10 cellular contexts compared by ENCODE assay signal in the genomic region with DNA sequence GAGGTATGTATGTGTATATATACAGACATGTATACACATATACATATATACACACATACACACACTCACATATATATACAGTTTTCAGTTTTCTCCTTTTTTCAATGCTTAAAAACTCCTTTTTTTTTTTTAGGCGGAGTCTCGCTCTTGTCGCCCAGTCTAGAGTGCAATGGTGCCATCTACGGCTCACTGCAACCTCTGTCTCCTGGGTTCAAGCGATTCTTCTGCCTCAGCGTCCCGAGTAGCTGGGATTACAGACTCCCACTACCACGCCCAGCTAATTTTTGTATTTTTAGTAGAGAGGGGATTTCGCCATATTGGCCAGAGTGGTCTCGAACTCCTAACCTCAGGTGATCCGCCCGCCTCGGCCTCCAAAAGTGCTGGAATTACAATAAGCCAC. TPM values are rescaled to one million over a fixed set of nuclear protein-coding genes. Genes with fewer than 3 reads are reported as not detected.
DNase-seq lines count a peak whose midpoint lies in the region; ATAC-seq, FAIRE-seq and TF ChIP-seq lines count a peak whose summit lies in the region.
"Had no signal": no experiment of that assay in that cellular context is flagged by ENCODE, and none has a peak within 500 bp of the region (broad histone marks: within the 10 kb centered on the region; RNA-seq: fewer than 3 reads in every experiment).

No MANE protein-coding gene starts in this region.

- no peak overlapping the region for H3K27ac Mint-ChIP-seq in activated T-helper 17 cell treated with anti-CD3 and anti-CD28 coated beads, Interleukin-2, amount 50 U/mL, for 72 hours

- H3K9me3 ChIP-seq in HUES64 (ENCODE audit: insufficient read depth, low read depth, low read length): no peaks in the 10 kb centered on the region
- no peaks in the 10 kb centered on the region for H3K9me3 ChIP-seq in hepatocyte (ENCODE audit: low read depth)
- no peaks in the 10 kb centered on the region for H3K9me3 ChIP-seq in spleen
- no peaks in the 10 kb centered on the region for H3K9me3 ChIP-seq in HepG2 (ENCODE audit: low read length)

- H3K27ac ChIP-seq in HUES64 (ENCODE audit: low read depth, low read length): no peak overlapping the region
- H3K27ac ChIP-seq in hepatocyte: no peak overlapping the region
- H3K27ac ChIP-seq in spleen: no peak overlapping the region
- no peak overlapping the region for H3K27ac ChIP-seq in HepG2 (ENCODE audit: extremely low read length, insufficient read depth, low read length)

- H3K4me3 ChIP-seq in HUES64 (ENCODE audit: low read length): peak overlapping the region; percentile 67
- H3K4me3 ChIP-seq in hepatocyte: peak overlapping the region; percentile 44
- peak overlapping the region; percentile 13 to 69 (median 32) for H3K4me3 ChIP-seq in spleen
- H3K4me3 ChIP-seq in HepG2 (replicated peaks in 1 of 3; ENCODE audit: insufficient read depth in 1 of 3, low read depth in 2 of 3, low read length in 3 of 3): no peak overlapping the region

- peak overlapping the region; percentile 78; the same call in 1 of the 2 replicates for H3K9ac ChIP-seq in HUES64 (ENCODE audit: low read depth, low read length)
- H3K9ac ChIP-seq in HepG2 (ENCODE audit: insufficient read depth, low read depth, low read length): no peak overlapping the region

- no TSS peak for BruUV-seq in HepG2 (replicated peaks; lab: Mats Ljungman, UMichigan)

- H3K9me3 Mint-ChIP-seq in activated T-helper 17 cell treated with anti-CD3 and anti-CD28 coated beads, Interleukin-2, amount 50 U/mL, for 72 hours: no peaks in the 10 kb centered on the region

- no peak for TF ChIP-seq RAD21 in HepG2 (CRISPR knock-in tag; IDR thresholded peaks at IDR 0.05)

- no peak for DNase-seq in hepatocyte (ENCODE audit: low spot score)
- DNase-seq in spleen: no peak
- no peak for DNase-seq in urothelium cell line (ENCODE audit: low spot score)
- DNase-seq in HepG2 (ENCODE audit: low spot score): no peak
- DNase-seq: activated gamma-delta T cell had no signal

- 58% methylated on average over 13 of the region's 13 CpGs for WGBS in HUES64
- WGBS in hepatocyte (ENCODE audit: low lambda C conversion rate, missing lambda C conversion rate): 72% methylated on average over 13 of the region's 13 CpGs
- WGBS in spleen, 5 donors: 32 to 45% (median 43%) methylated on average over 13 of the region's 13 CpGs
- WGBS in HepG2 (ENCODE audit: low lambda C conversion rate): 66% methylated on average over 13 of the region's 13 CpGs

- no peaks in the 10 kb centered on the region for H3K36me3 Mint-ChIP-seq in activated T-helper 17 cell treated with anti-CD3 and anti-CD28 coated beads, Interleukin-2, amount 50 U/mL, for 72 hours (ENCODE audit: low read depth)

- in situ Hi-C loops in HepG2 (cut with HindIII; ENCODE audit: extremely low pct_ligation_motif_present, low pct_unique_long_range_greater_than_20kb): no loop called here

- ATAC-seq in activated T-helper 17 cell treated with anti-CD3 and anti-CD28 coated beads, Interleukin-2, amount 50 U/mL, for 72 hours (replicated peaks): peak; percentile 46
- ATAC-seq in GM18520 (IDR thresholded peaks at IDR 0.05; ENCODE audit: unreplicated experiment) (no peak), HepG2 (no peak), GM21515 (IDR thresholded peaks at IDR 0.05; ENCODE audit: unreplicated experiment) (no peak)

- CTCF ChIA-PET in HepG2 (lab: Yijun Ruan, JAX; ENCODE audit: low intra/inter-chr PET ratio, low total read pairs): no interaction called here

- H3K79me2 ChIP-seq in hepatocyte (no peaks in the 10 kb centered on the region), HepG2 (ENCODE audit: insufficient read depth, low read length) (no peaks in the 10 kb centered on the region)

- H3K27me3 ChIP-seq in HUES64 (ENCODE audit: insufficient read depth, low read length): peaks cover 10% of the 10 kb centered on the region
- H3K27me3 ChIP-seq in hepatocyte: no peaks in the 10 kb centered on the region
- H3K27me3 ChIP-seq in spleen (replicated peaks in 1 of 7): peaks cover 0 to 29% (median 9%) of the 10 kb centered on the region in 7 donors
- peaks cover under 1 to 33% of the 10 kb centered on the region in 2 experiments; a peak in 3 of 5 replicates for H3K27me3 ChIP-seq in HepG2 (ENCODE audit: control insufficient read depth in 1 of 2, insufficient read depth in 2 of 2, low read length in 2 of 2)

- intact Hi-C loops in spleen (cut with DNase I; ENCODE audit: low total_unique reads): no loop called here
- intact Hi-C loops in HepG2 (cut with micrococcal nuclease; ENCODE audit: unreplicated experiment): no loop called here

- H2AFZ ChIP-seq in hepatocyte (peak overlapping the region; percentile 73), HepG2 (ENCODE audit: low read length) (no peak overlapping the region)

- H3K36me3 ChIP-seq in HUES64 (ENCODE audit: insufficient read depth, low read length): no peaks in the 10 kb centered on the region
- H3K36me3 ChIP-seq in hepatocyte (replicated peaks; ENCODE audit: insufficient read depth, low read depth): no peaks in the 10 kb centered on the region
- no peaks in the 10 kb centered on the region for H3K36me3 ChIP-seq in spleen
- no peaks in the 10 kb centered on the region for H3K36me3 ChIP-seq in HepG2 (replicated peaks in 1 of 2; ENCODE audit: control insufficient read depth in 1 of 2, insufficient read depth in 2 of 2, low read length in 2 of 2)

- TF ChIP-seq POLR2A in spleen (IDR thresholded peaks at IDR 0.05) (no peak), HepG2 (IDR thresholded peaks at IDR 0.05; ENCODE audit: insufficient read depth in 1 of 2, low read depth in 2 of 2, low read length in 2 of 2) (no peak)

- H3K27me3 Mint-ChIP-seq in activated T-helper 17 cell treated with anti-CD3 and anti-CD28 coated beads, Interleukin-2, amount 50 U/mL, for 72 hours: peaks cover 17% of the 10 kb centered on the region

- H4K20me1 ChIP-seq in hepatocyte (ENCODE audit: insufficient read depth, poor library complexity, severe bottlenecking) (no peaks in the 10 kb centered on the region), HepG2 (ENCODE audit: insufficient read depth, low read length) (no peaks in the 10 kb centered on the region)

- H3K4me2 ChIP-seq in hepatocyte: peak overlapping the region; percentile 92
- no peak overlapping the region for H3K4me2 ChIP-seq in HepG2 (ENCODE audit: low read depth, low read length)

- no peaks in the 10 kb centered on the region for H3K4me1 Mint-ChIP-seq in activated T-helper 17 cell treated with anti-CD3 and anti-CD28 coated beads, Interleukin-2, amount 50 U/mL, for 72 hours

- POLR2A ChIA-PET in HepG2 (lab: Yijun Ruan, JAX): no interaction called here

- TF ChIP-seq CTCF in hepatocyte (IDR thresholded peaks at IDR 0.05; ENCODE audit: poor library complexity) (no peak), spleen (IDR thresholded peaks at IDR 0.05 in 8 of 11, conservative IDR thresholded peaks at IDR 0.05 in 3 of 11) (no peak), HepG2 (CRISPR knock-in tag; IDR thresholded peaks at IDR 0.05) (no peak)

- H3K4me3 Mint-ChIP-seq in activated T-helper 17 cell treated with anti-CD3 and anti-CD28 coated beads, Interleukin-2, amount 50 U/mL, for 72 hours: peak overlapping the region; percentile 80

- no peak for TF ChIP-seq EP300 in HepG2 (IDR thresholded peaks at IDR 0.05; ENCODE audit: low read depth in 2 of 2, low read length in 2 of 2)
- TF ChIP-seq EP300 in HepG2 (CRISPR knock-in tag; IDR thresholded peaks at IDR 0.05; ENCODE audit: borderline replicate concordance): no peak

- H3K4me1 ChIP-seq in HUES64 (ENCODE audit: insufficient read depth, low read length): peaks cover 28% of the 10 kb centered on the region
- no peaks in the 10 kb centered on the region for H3K4me1 ChIP-seq in hepatocyte (ENCODE audit: insufficient read depth)
- H3K4me1 ChIP-seq in spleen: peaks cover 0 to 11% (median 10%) of the 10 kb centered on the region in 6 donors
- H3K4me1 ChIP-seq in HepG2 (ENCODE audit: insufficient read depth, low read length): no peaks in the 10 kb centered on the region

- H3K9me2 ChIP-seq in hepatocyte (replicated peaks; ENCODE audit: insufficient read depth): no peaks in the 10 kb centered on the region

- FAIRE-seq in urothelium cell line (lab: Jason Lieb, UNC) (no peak), HepG2 (lab: Jason Lieb, UNC) (no peak)

RNA-seq across cellular contexts. Expression of a gene that starts 27.0 kb away (rescaled TPM):
- 0.50 TPM for polyA plus RNA-seq in HUES64 (2013, experiment 1 of 2)
- 0.32 TPM for polyA plus RNA-seq in HUES64 (2013, experiment 2 of 2)
- total RNA-seq in activated T-helper 17 cell treated with anti-CD3 and anti-CD28 coated beads, Interleukin-2, amount 50 U/mL, for 72 hours: not detected
- 0.07 and 0.20 TPM in 2 replicates for total RNA-seq in hepatocyte
- polyA plus RNA-seq in hepatocyte: 0.40 and 0.58 TPM in 2 replicates
- total RNA-seq in spleen: not detected
- not detected for polyA plus RNA-seq in spleen
- not detected in 2 replicates for total RNA-seq in HepG2 (2016; rRNA removed; fragmentation: Illumina TruSeq; extraction: Trizol)
- total RNA-seq in HepG2 (2016; cell fraction: cytosol; rRNA removed; fragmentation: Illumina TruSeq; extraction: Trizol; ENCODE audit: low read depth): not detected in 2 replicates
- total RNA-seq in HepG2 (2016; cell fraction: insoluble cytoplasmic fraction; rRNA removed; fragmentation: Illumina TruSeq; extraction: Trizol): not detected in 2 replicates
- total RNA-seq in HepG2 (2016; cell fraction: membrane; rRNA removed; fragmentation: Illumina TruSeq; extraction: Trizol): not detected in 2 replicates
- not detected in 2 replicates for total RNA-seq in HepG2 (2016; cell fraction: nucleus; rRNA removed; fragmentation: Illumina TruSeq; extraction: Trizol)
- polyA plus RNA-seq in HepG2 (2011; rRNA removed): not detected in 2 replicates
- polyA plus RNA-seq in HepG2 (2011; cell fraction: cytosol; rRNA removed): not detected in 2 replicates
- not detected in 2 replicates for polyA plus RNA-seq in HepG2 (2011; cell fraction: nucleus; rRNA removed)
- polyA plus RNA-seq in HepG2 (2012): not detected in 2 replicates
- not detected in 2 replicates for polyA plus RNA-seq in HepG2 (2016; cell fraction: cytosol; fragmentation: Illumina TruSeq; extraction: Trizol; ENCODE audit: low read depth)
- polyA plus RNA-seq in HepG2 (2016; cell fraction: insoluble cytoplasmic fraction; fragmentation: Illumina TruSeq; extraction: Trizol; ENCODE audit: low read depth): not detected in 2 replicates
- not detected in 2 replicates for polyA plus RNA-seq in HepG2 (2016; cell fraction: membrane; fragmentation: Illumina TruSeq; extraction: Trizol; ENCODE audit: low read depth)
- not detected in 2 replicates for polyA plus RNA-seq in HepG2 (2016; cell fraction: nucleus; fragmentation: Illumina TruSeq; extraction: Trizol; ENCODE audit: insufficient read depth, low read depth)
- not detected in 2 replicates for polyA minus RNA-seq in HepG2 (2011; rRNA and poly(A)+ RNA removed; ENCODE audit: low replicate concordance)
- polyA minus RNA-seq in HepG2 (2011; cell fraction: cytosol; rRNA and poly(A)+ RNA removed): not detected in 2 replicates
- not detected in 2 replicates for polyA minus RNA-seq in HepG2 (2011; cell fraction: nucleus; rRNA and poly(A)+ RNA removed)

RNA-seq across cellular contexts. Expression of a gene that starts 30.7 kb away (rescaled TPM):
- polyA plus RNA-seq in HUES64 (2013, experiment 1 of 2): 0.20 TPM
- 0.13 TPM for polyA plus RNA-seq in HUES64 (2013, experiment 2 of 2)
- under 1 TPM; 0.26 to 0.58 TPM for total RNA-seq in activated T-helper 17 cell treated with anti-CD3 and anti-CD28 coated beads, Interleukin-2, amount 50 U/mL, for 72 hours
- total RNA-seq in hepatocyte: 5.8 and 7.2 TPM in 2 replicates
- polyA plus RNA-seq in hepatocyte: 1.5 and 3.9 TPM in 2 replicates
- total RNA-seq in spleen: 1 to 10 TPM in 4 of 7 donors, under 1 TPM in 3; 0.54 to 1.4 (median 1.0) TPM
- under 1 TPM; 0.07 to 0.85 (median 0.16) TPM for polyA plus RNA-seq in spleen
- not detected in 2 replicates for total RNA-seq in HepG2 (2016; rRNA removed; fragmentation: Illumina TruSeq; extraction: Trizol)
- not detected in 2 replicates for total RNA-seq in HepG2 (2016; cell fraction: cytosol; rRNA removed; fragmentation: Illumina TruSeq; extraction: Trizol; ENCODE audit: low read depth)
- total RNA-seq in HepG2 (2016; cell fraction: insoluble cytoplasmic fraction; rRNA removed; fragmentation: Illumina TruSeq; extraction: Trizol): not detected in 2 replicates
- not detected in 2 replicates for total RNA-seq in HepG2 (2016; cell fraction: membrane; rRNA removed; fragmentation: Illumina TruSeq; extraction: Trizol)
- not detected in 2 replicates for total RNA-seq in HepG2 (2016; cell fraction: nucleus; rRNA removed; fragmentation: Illumina TruSeq; extraction: Trizol)
- polyA plus RNA-seq in HepG2 (2011; rRNA removed): not detected in 2 replicates
- not detected in 2 replicates for polyA plus RNA-seq in HepG2 (2011; cell fraction: cytosol; rRNA removed)
- polyA plus RNA-seq in HepG2 (2011; cell fraction: nucleus; rRNA removed): not detected in 2 replicates
- polyA plus RNA-seq in HepG2 (2012): not detected in 2 replicates
- polyA plus RNA-seq in HepG2 (2016; cell fraction: cytosol; fragmentation: Illumina TruSeq; extraction: Trizol; ENCODE audit: low read depth): not detected in 2 replicates
- polyA plus RNA-seq in HepG2 (2016; cell fraction: insoluble cytoplasmic fraction; fragmentation: Illumina TruSeq; extraction: Trizol; ENCODE audit: low read depth): not detected in 2 replicates
- polyA plus RNA-seq in HepG2 (2016; cell fraction: membrane; fragmentation: Illumina TruSeq; extraction: Trizol; ENCODE audit: low read depth): not detected in 2 replicates
- polyA plus RNA-seq in HepG2 (2016; cell fraction: nucleus; fragmentation: Illumina TruSeq; extraction: Trizol; ENCODE audit: insufficient read depth, low read depth): not detected in 2 replicates
- polyA minus RNA-seq in HepG2 (2011; rRNA and poly(A)+ RNA removed; ENCODE audit: low replicate concordance): not detected in 2 replicates
- polyA minus RNA-seq in HepG2 (2011; cell fraction: cytosol; rRNA and poly(A)+ RNA removed): not detected in 2 replicates
- polyA minus RNA-seq in HepG2 (2011; cell fraction: nucleus; rRNA and poly(A)+ RNA removed): not detected in 2 replicates
- total RNA-seq: H4 had no signal

Comparison
In these comparisons a context has a peak if more than half of its experiments do, and no peak if none do; other contexts are left out.
1. H3K4me3 ChIP-seq: peak in HUES64 (single experiment), hepatocyte (single experiment) and spleen (8 of 8); none in HepG2 (0 of 3).